Comparison of ENCODE assay signal across 15 cellular contexts in genomic region chr2:197851451-197851850, GRCh38. TPM values are rescaled to one million over a fixed set of nuclear protein-coding genes. Genes with fewer than 3 reads are reported as not detected.
DNase-seq lines count a peak whose midpoint lies in the region; ATAC-seq and TF ChIP-seq lines count a peak whose summit lies in the region.
"Had no signal": no experiment of that assay in that cellular context is flagged by ENCODE, and none has a peak within 500 bp of the region (broad histone marks: within the 10 kb centered on the region; RNA-seq: fewer than 3 reads in every experiment).

No MANE protein-coding gene starts in this region.

- H3K9me3 ChIP-seq in CD4-positive, alpha-beta T cell (ENCODE audit: control insufficient read depth, low read length): no peaks in the 10 kb centered on the region
- H3K9me3 ChIP-seq in stomach: no peaks in the 10 kb centered on the region
- H3K9me3 ChIP-seq in CD4-positive, alpha-beta memory T cell (ENCODE audit: control insufficient read depth in 1 of 2, low read length in 2 of 2): no peaks in the 10 kb centered on the region
- H3K9me3 ChIP-seq: pancreas had no signal

- CTCF ChIA-PET in CD4-positive, alpha-beta T cell (lab: Charles Lee): interaction anchor here (1.2 to 1.8 kb wide), 3 partner anchors 8 to 27 kb away, joined by 3 to 5 read pairs (median 4); no protein-coding TSS in a partner anchor
- CTCF ChIA-PET in CD4-positive, alpha-beta memory T cell (lab: Charles Lee; ENCODE audit: partially characterized antibody): interaction anchor here (0.8 to 4.1 kb wide), 22 partner anchors 9 to 446 kb away, joined by 3 to 27 read pairs (median 4); no protein-coding TSS in a partner anchor

- TF ChIP-seq EP300 in stomach (IDR thresholded peaks at IDR 0.05): no peak

- H3K4me1 ChIP-seq in stomach: peaks cover 0 to 8% (median 6%) of the 10 kb centered on the region in 4 donors
- H3K4me1 ChIP-seq in CD4-positive, alpha-beta memory T cell (ENCODE audit: insufficient read depth, low read length): peaks cover 44% of the 10 kb centered on the region
- H3K4me1 ChIP-seq: pancreas had no signal

- 78 to 92% (median 87%) methylated on average over 1 of the region's 1 CpG for WGBS in stomach, 5 donors

- ATAC-seq in CD4-positive, alpha-beta T cell (ENCODE audit: poor library complexity): no peak

- TF ChIP-seq CTCF in CD4-positive, alpha-beta T cell (IDR thresholded peaks at IDR 0.05): peak; percentile 29
- peak; percentile 49 for TF ChIP-seq CTCF in GM13977 (IDR thresholded peaks at IDR 0.05; ENCODE audit: extremely low read depth, insufficient read depth, missing control alignments)
- peak in 1 of 7 experiments; percentile 6 for TF ChIP-seq CTCF in stomach (IDR thresholded peaks at IDR 0.05)

- H3K9me3 Mint-ChIP-seq in CD4-positive, alpha-beta T cell: no peaks in the 10 kb centered on the region
- peaks cover 0 to 2% (median 0%) of the 10 kb centered on the region in 8 donors for H3K9me3 Mint-ChIP-seq in CD4-positive, alpha-beta memory T cell

- H3K4me1 Mint-ChIP-seq in CD4-positive, alpha-beta T cell (ENCODE audit: low read depth): peaks cover 96% of the 10 kb centered on the region
- peaks cover 45 to 70% (median 56%) of the 10 kb centered on the region in 4 donors for H3K4me1 Mint-ChIP-seq in CD4-positive, alpha-beta memory T cell

- POLR2A ChIA-PET in CD4-positive, alpha-beta T cell (lab: Charles Lee): interaction anchor here (0.6 kb wide), 1 partner anchor 1250 kb away, joined by 3 read pairs; no protein-coding TSS in a partner anchor
- POLR2A ChIA-PET in CD4-positive, alpha-beta memory T cell (lab: Charles Lee; ENCODE audit: partially characterized antibody): interaction anchor here (1.3 kb wide), 1 partner anchor 18 kb away, joined by 3 read pairs; no protein-coding TSS in a partner anchor

- in situ Hi-C loops in GM13977 (cut with MboI; ENCODE audit: low pct_unique_long_range_greater_than_20kb, low sequenced_read_pairs, unreplicated experiment): no loop called here

- H3K36me3 Mint-ChIP-seq in CD4-positive, alpha-beta T cell (ENCODE audit: low read depth): no peaks in the 10 kb centered on the region
- no peaks in the 10 kb centered on the region for H3K36me3 Mint-ChIP-seq in CD4-positive, alpha-beta memory T cell

- DNase-seq in CD4-positive, alpha-beta T cell: no peak
- DNase-seq in GM13977 (ENCODE audit: low spot score) (peak; percentile 10), OCI-M1 (lab: John Stamatoyannopoulos, UW) (peak; percentile 53), globus pallidus (ENCODE audit: low spot score) (peak; percentile 62), HPDE6-E6E7 (ENCODE audit: extremely low spot score) (no peak), stomach (no peak), SIG-M5 treated with dmso at 0.1 percent for 504 hours (lab: John Stamatoyannopoulos, UW; ENCODE audit: unreplicated experiment) (no peak)
- no peak for DNase-seq in CD4-positive, alpha-beta memory T cell
- DNase-seq: activated CD4-positive, alpha-beta T cell treated with anti-CD3 and anti-CD28 coated beads, Interleukin-2, amount 50 U/mL, for 1 hour; aorta; DMS153; left cardiac atrium; NCI-H1105; pancreas had no signal

- H3K27me3 ChIP-seq in CD4-positive, alpha-beta T cell (ENCODE audit: control insufficient read depth, insufficient read depth, low read length): no peaks in the 10 kb centered on the region
- H3K27me3 ChIP-seq in stomach: no peaks in the 10 kb centered on the region
- no peaks in the 10 kb centered on the region for H3K27me3 ChIP-seq in CD4-positive, alpha-beta memory T cell (ENCODE audit: insufficient read depth, low read length)
- H3K27me3 ChIP-seq: pancreas had no signal

- peak overlapping the region; percentile 94 for H3K27ac Mint-ChIP-seq in CD4-positive, alpha-beta T cell
- no peak overlapping the region for H3K27ac Mint-ChIP-seq in CD4-positive, alpha-beta memory T cell

- intact Hi-C loops in CD4-positive, alpha-beta T cell (cut with DNase I, micrococcal nuclease): loop anchor here in 1 of 2 experiments (2.0 kb wide), 1 partner anchor 15 kb away; no protein-coding TSS in a partner anchor
- intact Hi-C loops in stomach (cut with DNase I; ENCODE audit: low total_unique reads): no loop called here
- intact Hi-C loops in CD4-positive, alpha-beta memory T cell (cut with micrococcal nuclease): loop anchor here (1.0 kb wide), 2 partner anchors 203 to 276 kb away; no protein-coding TSS in a partner anchor

- H3K4me3 Mint-ChIP-seq in CD4-positive, alpha-beta T cell: peak overlapping the region; percentile 12
- peak overlapping the region in 1 of 8 donors; percentile 1 for H3K4me3 Mint-ChIP-seq in CD4-positive, alpha-beta memory T cell

- no peak for TF ChIP-seq POLR2A in stomach (IDR thresholded peaks at IDR 0.05)

- no peaks in the 10 kb centered on the region for H3K27me3 Mint-ChIP-seq in CD4-positive, alpha-beta T cell
- H3K27me3 Mint-ChIP-seq in CD4-positive, alpha-beta memory T cell: no peaks in the 10 kb centered on the region

- no peak overlapping the region for H3K4me3 ChIP-seq in stomach
- H3K4me3 ChIP-seq in CD4-positive, alpha-beta memory T cell (ENCODE audit: low read length in 2 of 2): no peak overlapping the region
- H3K4me3 ChIP-seq: pancreas had no signal

- no peaks in the 10 kb centered on the region for H3K36me3 ChIP-seq in stomach
- no peaks in the 10 kb centered on the region for H3K36me3 ChIP-seq in CD4-positive, alpha-beta memory T cell (ENCODE audit: insufficient read depth, low read length)
- H3K36me3 ChIP-seq: pancreas had no signal

- H3K27ac ChIP-seq in CD4-positive, alpha-beta T cell (ENCODE audit: low read depth, low read length): no peak overlapping the region
- no peak overlapping the region for H3K27ac ChIP-seq in stomach
- H3K27ac ChIP-seq in CD4-positive, alpha-beta memory T cell (ENCODE audit: low read depth, low read length): no peak overlapping the region
- H3K27ac ChIP-seq: pancreas, RWPE1 had no signal

RNA-seq across cellular contexts. Expression of gene PLCL1, which starts 47.1 kb away (rescaled TPM):
- total RNA-seq in CD4-positive, alpha-beta T cell: 10 to 100 TPM; 27.0 to 28.3 TPM
- total RNA-seq in stomach: 10 to 100 TPM in 2 of 5 donors, 1 to 10 TPM in 3; 2.2 to 28.7 (median 4.1) TPM
- 1 to 10 TPM in 1 of 3 donors, under 1 TPM in 2; 0.93 to 1.4 (median 0.93) TPM for polyA plus RNA-seq in stomach
- 10 to 100 TPM; 16.9 to 17.6 TPM for total RNA-seq in CD4-positive, alpha-beta memory T cell
- polyA plus RNA-seq in CD4-positive, alpha-beta memory T cell: 1 to 10 TPM; 5.5 to 8.0 TPM

Comparison
In these comparisons a context has a peak if more than half of its experiments do, and no peak if none do; other contexts are left out.
1. DNase-seq: peak in GM13977 (single experiment), OCI-M1 (single experiment) and globus pallidus (single experiment); none in CD4-positive, alpha-beta T cell (0 of 10), HPDE6-E6E7 (single experiment), stomach (single experiment), CD4-positive, alpha-beta memory T cell (0 of 5) and SIG-M5 treated with dmso at 0.1 percent for 504 hours (single experiment).